22 cellular contexts compared by ENCODE assay signal in the genomic region with DNA sequence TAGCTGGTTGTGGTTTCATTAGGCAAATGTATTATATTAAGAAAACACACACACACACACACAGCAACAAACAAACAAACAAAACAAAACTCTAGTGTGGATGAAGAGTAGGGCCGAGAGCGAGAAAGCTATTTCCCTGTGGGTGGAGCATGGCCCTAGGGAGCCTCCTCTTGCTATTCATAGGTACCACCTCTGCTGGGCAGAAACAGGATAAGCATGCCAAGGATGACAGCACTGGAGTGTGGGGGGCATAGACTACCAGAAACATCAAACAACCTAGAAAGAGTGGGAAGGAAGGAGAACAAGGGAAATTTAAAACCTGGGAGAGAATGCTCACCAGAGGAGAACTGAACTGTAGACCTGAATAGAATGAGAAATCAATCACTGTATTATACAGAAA.
"Had no signal": no experiment of that assay in that cellular context is flagged by ENCODE, and none has a peak within 500 bp of the region (broad histone marks: within the 10 kb centered on the region; RNA-seq: fewer than 3 reads in every experiment).

No MANE protein-coding gene starts in this region.

- H3K27ac ChIP-seq: coronary artery, epithelial cell of prostate, gastroesophageal sphincter, lower lobe of right lung, sigmoid colon, spleen, thoracic aorta, vagina had no signal

- DNase-seq: activated CD4-positive, alpha-beta T cell treated with anti-CD3 and anti-CD28 coated beads for 36 hours; activated CD4-positive, alpha-beta T cell treated with anti-CD3 and anti-CD28 coated beads, Interleukin-2, amount 50 U/mL, for 4 hours; activated effector memory CD4-positive, alpha-beta T cell treated with anti-CD3 and anti-CD28 coated beads, Interleukin-2, amount 50 U/mL, for 16 hours; activated naive CD4-positive, alpha-beta T cell treated with anti-CD3 and anti-CD28 coated beads, Interleukin-2, amount 10 ng/mL, durations not matched to agents 7 days and 5 days; activated T-cell treated with anti-CD3 and anti-CD28 coated beads, Interleukin-2, amount 50 U/mL, for 72 hours; amygdala; lower lobe of right lung; naive thymus-derived CD4-positive, alpha-beta T cell; retina; sigmoid colon; spleen; stimulated activated CD4-positive, alpha-beta T cell treated with anti-CD3 and anti-CD28 coated beads, Interleukin-4, amount 100 ng/mL, for 1 hour; stimulated activated naive CD4-positive, alpha-beta T cell treated with Interleukin-2 at 50 U/mL for 16 hours; T-helper 9 cell had no signal

- H3K27ac Mint-ChIP-seq: activated CD4-positive, alpha-beta T cell treated with anti-CD3 and anti-CD28 coated beads for 36 hours; activated naive CD4-positive, alpha-beta T cell treated with anti-CD3 and anti-CD28 coated beads, Interleukin-2, amount 10 ng/mL, durations not matched to agents 7 days and 5 days; activated T-cell treated with anti-CD3 and anti-CD28 coated beads, Interleukin-2, amount 50 U/mL, for 72 hours; naive thymus-derived CD4-positive, alpha-beta T cell; type B pancreatic cell had no signal

- H3K36me3 ChIP-seq: gastroesophageal sphincter, lower lobe of right lung, sigmoid colon, spleen, thoracic aorta, vagina had no signal

- H3K4me1 ChIP-seq: gastroesophageal sphincter, lower lobe of right lung, sigmoid colon, spleen, vagina had no signal

- H3K4me3 Mint-ChIP-seq: activated CD4-positive, alpha-beta T cell treated with anti-CD3 and anti-CD28 coated beads for 36 hours; activated naive CD4-positive, alpha-beta T cell treated with anti-CD3 and anti-CD28 coated beads, Interleukin-2, amount 10 ng/mL, durations not matched to agents 7 days and 5 days; activated T-cell treated with anti-CD3 and anti-CD28 coated beads, Interleukin-2, amount 50 U/mL, for 72 hours; naive thymus-derived CD4-positive, alpha-beta T cell; neural crest cell; type B pancreatic cell had no signal

- H3K27me3 Mint-ChIP-seq: activated CD4-positive, alpha-beta T cell treated with anti-CD3 and anti-CD28 coated beads for 36 hours; activated naive CD4-positive, alpha-beta T cell treated with anti-CD3 and anti-CD28 coated beads, Interleukin-2, amount 10 ng/mL, durations not matched to agents 7 days and 5 days; naive thymus-derived CD4-positive, alpha-beta T cell; type B pancreatic cell had no signal

- H3K4me3 ChIP-seq: coronary artery, gastroesophageal sphincter, lower lobe of right lung, sigmoid colon, spleen, thoracic aorta, vagina had no signal

- H3K36me3 Mint-ChIP-seq: activated naive CD4-positive, alpha-beta T cell treated with anti-CD3 and anti-CD28 coated beads, Interleukin-2, amount 10 ng/mL, durations not matched to agents 7 days and 5 days; naive thymus-derived CD4-positive, alpha-beta T cell; type B pancreatic cell had no signal

- H3K4me1 Mint-ChIP-seq: activated CD4-positive, alpha-beta T cell treated with anti-CD3 and anti-CD28 coated beads for 36 hours; activated naive CD4-positive, alpha-beta T cell treated with anti-CD3 and anti-CD28 coated beads, Interleukin-2, amount 10 ng/mL, durations not matched to agents 7 days and 5 days; naive thymus-derived CD4-positive, alpha-beta T cell had no signal

- FAIRE-seq: keratinocyte had no signal

- H3K9me3 ChIP-seq: gastroesophageal sphincter, lower lobe of right lung, sigmoid colon, thoracic aorta, vagina had no signal
